In the genomic region with DNA sequence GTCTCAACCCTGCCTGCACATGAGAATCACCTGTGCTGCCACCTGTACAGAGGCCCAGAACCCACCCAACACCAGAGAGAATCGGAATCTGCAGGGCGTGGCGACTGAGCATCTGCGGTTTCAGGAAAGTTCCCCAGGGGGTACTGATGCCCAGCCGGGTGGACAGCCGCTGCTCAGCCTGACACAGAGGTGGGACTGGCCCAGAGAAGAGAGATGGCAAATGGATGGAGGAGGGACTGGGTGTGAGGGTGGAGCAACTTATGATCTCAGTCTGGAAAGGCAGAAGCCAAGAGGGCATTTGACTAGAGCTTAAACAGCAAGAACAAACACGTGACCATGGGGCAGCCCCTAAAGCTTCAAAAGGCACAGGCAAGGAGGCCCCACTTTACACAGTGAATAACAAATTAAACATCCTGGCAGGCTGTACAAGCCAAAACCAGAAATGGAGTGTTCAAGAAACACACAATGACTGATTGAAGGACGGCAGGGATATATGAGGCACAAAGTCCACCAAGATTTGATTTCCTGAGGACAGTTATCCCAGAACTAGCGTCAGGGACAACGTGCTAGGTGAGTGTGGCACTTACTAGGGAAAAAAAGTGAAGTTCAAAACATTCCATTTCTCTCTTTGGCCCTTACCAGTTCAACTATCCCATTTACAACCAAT, we compare ENCODE assay signal across 1 cellular context.
TF ChIP-seq lines count a peak whose summit lies in the region.

No MANE protein-coding gene starts in this region.

TF ChIP-seq in IMR-90, 13 proteins besides CTCF, POLR2A, EP300 and RAD21:
- TF ChIP-seq MXI1 (IDR thresholded peaks at IDR 0.05; ENCODE audit: borderline replicate concordance, low read depth, low read length): no peak
- TF ChIP-seq, protein P1, sequence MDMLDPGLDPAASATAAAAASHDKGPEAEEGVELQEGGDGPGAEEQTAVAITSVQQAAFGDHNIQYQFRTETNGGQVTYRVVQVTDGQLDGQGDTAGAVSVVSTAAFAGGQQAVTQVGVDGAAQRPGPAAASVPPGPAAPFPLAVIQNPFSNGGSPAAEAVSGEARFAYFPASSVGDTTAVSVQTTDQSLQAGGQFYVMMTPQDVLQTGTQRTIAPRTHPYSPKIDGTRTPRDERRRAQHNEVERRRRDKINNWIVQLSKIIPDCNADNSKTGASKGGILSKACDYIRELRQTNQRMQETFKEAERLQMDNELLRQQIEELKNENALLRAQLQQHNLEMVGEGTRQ (IDR thresholded peaks at IDR 0.05; ENCODE audit: low read depth, low read length): peak; percentile 22; the same call in 1 of the 2 replicates
TF ChIP-seq in IMR-90: peak in this region for 1.
